In the genomic region with DNA sequence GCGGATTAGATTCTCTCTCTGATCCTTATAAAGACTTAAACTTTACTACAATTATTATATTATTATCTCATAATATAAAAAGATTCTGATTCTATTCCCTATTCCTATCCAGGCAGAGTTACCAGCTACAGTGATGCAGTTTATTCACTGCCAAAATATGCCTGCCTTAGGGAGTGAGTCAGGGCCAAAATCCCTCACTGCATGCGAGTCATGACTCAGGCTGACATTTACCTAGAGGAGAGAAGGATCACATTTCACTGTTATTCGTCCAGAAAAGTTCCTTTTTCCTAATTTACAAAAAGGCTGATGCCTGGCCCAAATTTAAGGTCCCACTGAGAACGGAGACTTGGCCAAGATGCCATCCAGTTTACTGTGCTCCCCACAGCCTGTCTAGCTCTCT, we compare ENCODE assay signal across 12 cellular contexts.
DNase-seq lines count a peak whose midpoint lies in the region; ATAC-seq, FAIRE-seq and TF ChIP-seq lines count a peak whose summit lies in the region.
"Had no signal": no experiment of that assay in that cellular context is flagged by ENCODE, and none has a peak within 500 bp of the region (broad histone marks: within the 10 kb centered on the region; RNA-seq: fewer than 3 reads in every experiment).

No MANE protein-coding gene starts in this region.

- 65% methylated on average over 4 of the region's 4 CpGs for WGBS in right cardiac atrium
- 58% methylated on average over 4 of the region's 4 CpGs for WGBS in hepatocyte (ENCODE audit: low lambda C conversion rate, missing lambda C conversion rate)

- no peaks in the 10 kb centered on the region for H3K27me3 ChIP-seq in right cardiac atrium (ENCODE audit: control insufficient read depth, insufficient read depth)
- no peaks in the 10 kb centered on the region for H3K27me3 ChIP-seq in astrocyte (ENCODE audit: insufficient read depth, low read length)
- H3K27me3 ChIP-seq in hepatocyte: no peaks in the 10 kb centered on the region

- FAIRE-seq in astrocyte (lab: Jason Lieb, UNC): peak; percentile 94
- FAIRE-seq: A204.1 had no signal

- DNase-seq in right cardiac atrium (no peak), Right ventricle myocardium superior (no peak), astrocyte (ENCODE audit: low read depth) (peak; percentile 92), hepatocyte (ENCODE audit: low spot score) (peak; percentile 31), DMS153 (lab: John Stamatoyannopoulos, UW) (no peak), NCI-H748 (lab: John Stamatoyannopoulos, UW; ENCODE audit: unreplicated experiment) (no peak), mesenteric fat pad (ENCODE audit: low spot score) (no peak)
- DNase-seq: amygdala, NCI-H1105 treated with DMSO at 0.1 percent for 48 hours had no signal

- peak overlapping the region; percentile 70 for H3K27ac Mint-ChIP-seq in astrocyte (ENCODE audit: unreplicated experiment)
- H3K27ac Mint-ChIP-seq: type B pancreatic cell had no signal

- no peak overlapping the region for H3K4me3 Mint-ChIP-seq in astrocyte (ENCODE audit: unreplicated experiment)
- H3K4me3 Mint-ChIP-seq: type B pancreatic cell had no signal

- no peaks in the 10 kb centered on the region for H3K36me3 Mint-ChIP-seq in astrocyte (ENCODE audit: low read depth, unreplicated experiment)
- H3K36me3 Mint-ChIP-seq: type B pancreatic cell had no signal

- intact Hi-C loops in right cardiac atrium (cut with DNase I): no loop called here
- intact Hi-C loops in Right ventricle myocardium superior (cut with DNase I): no loop called here

- H3K36me3 ChIP-seq in astrocyte (ENCODE audit: insufficient read depth, low read length) (no peaks in the 10 kb centered on the region), hepatocyte (replicated peaks; ENCODE audit: insufficient read depth, low read depth) (no peaks in the 10 kb centered on the region)

- peak overlapping the region; percentile 70 for H2AFZ ChIP-seq in astrocyte (ENCODE audit: low read depth, low read length)
- H2AFZ ChIP-seq in hepatocyte: no peak overlapping the region

- H3K79me2 ChIP-seq in astrocyte (ENCODE audit: insufficient read depth, low read length) (no peaks in the 10 kb centered on the region), hepatocyte (no peaks in the 10 kb centered on the region)

- H3K9me3 ChIP-seq in right cardiac atrium (ENCODE audit: control insufficient read depth, low read length): no peaks in the 10 kb centered on the region
- no peaks in the 10 kb centered on the region for H3K9me3 ChIP-seq in astrocyte (ENCODE audit: insufficient read depth, low read depth, low read length)
- H3K9me3 ChIP-seq in hepatocyte (ENCODE audit: low read depth): no peaks in the 10 kb centered on the region

- ATAC-seq in right cardiac atrium (peak; percentile 29 to 74), Right ventricle myocardium superior (ENCODE audit: poor library complexity) (no peak), HG02798 (IDR thresholded peaks at IDR 0.05; ENCODE audit: poor library complexity, unreplicated experiment) (no peak)

- no peaks in the 10 kb centered on the region for H3K27me3 Mint-ChIP-seq in astrocyte (ENCODE audit: low read depth, unreplicated experiment)
- H3K27me3 Mint-ChIP-seq: type B pancreatic cell had no signal

- no peaks in the 10 kb centered on the region for H4K20me1 ChIP-seq in astrocyte (ENCODE audit: insufficient read depth, low read length)
- H4K20me1 ChIP-seq in hepatocyte (ENCODE audit: insufficient read depth, poor library complexity, severe bottlenecking): no peaks in the 10 kb centered on the region

- H3K9me2 ChIP-seq in hepatocyte (replicated peaks; ENCODE audit: insufficient read depth): no peaks in the 10 kb centered on the region

- H3K9ac ChIP-seq in astrocyte (ENCODE audit: low read length): peak overlapping the region; percentile 65

- TF ChIP-seq CTCF in astrocyte (IDR thresholded peaks at IDR 0.05; ENCODE audit: insufficient read depth, low read depth, low read length) (no peak), hepatocyte (IDR thresholded peaks at IDR 0.05; ENCODE audit: poor library complexity) (no peak)

- H3K4me3 ChIP-seq in right cardiac atrium (ENCODE audit: low read length) (no peak overlapping the region), astrocyte (ENCODE audit: insufficient read depth, low read depth, low read length) (peak overlapping the region; percentile 39), hepatocyte (no peak overlapping the region)

- H3K27ac ChIP-seq in right cardiac atrium (ENCODE audit: low read length) (no peak overlapping the region), astrocyte (ENCODE audit: low read depth, low read length) (peak overlapping the region; percentile 86), hepatocyte (no peak overlapping the region)

- H3K4me2 ChIP-seq in astrocyte (ENCODE audit: low read length): peak overlapping the region; percentile 77
- no peak overlapping the region for H3K4me2 ChIP-seq in hepatocyte

- no peaks in the 10 kb centered on the region for H3K4me1 ChIP-seq in right cardiac atrium (ENCODE audit: control insufficient read depth, insufficient read depth, low read length)
- peaks cover 35% of the 10 kb centered on the region for H3K4me1 ChIP-seq in astrocyte (ENCODE audit: insufficient read depth, low read length)
- peaks cover 6% of the 10 kb centered on the region for H3K4me1 ChIP-seq in hepatocyte (ENCODE audit: insufficient read depth)

- peaks cover 2% of the 10 kb centered on the region for H3K9me3 Mint-ChIP-seq in astrocyte (ENCODE audit: unreplicated experiment)
- H3K9me3 Mint-ChIP-seq: type B pancreatic cell had no signal

- H3K4me1 Mint-ChIP-seq in astrocyte (ENCODE audit: low read depth, unreplicated experiment): peaks cover 17% of the 10 kb centered on the region

Comparison
In these comparisons a context has a peak if more than half of its experiments do, and no peak if none do; other contexts are left out.
1. ATAC-seq: peak in right cardiac atrium (2 of 2); none in Right ventricle myocardium superior (single experiment) and HG02798 (single experiment).
2. DNase-seq: peak in astrocyte (single experiment) and hepatocyte (single experiment); none in right cardiac atrium (0 of 3), Right ventricle myocardium superior (single experiment), DMS153 (single experiment), NCI-H748 (single experiment) and mesenteric fat pad (single experiment).